8 cellular contexts compared by ENCODE assay signal in genomic region chr3:24683511-24684384, GRCh38.
A peak's percentile ranks its signal among the peaks of the same experiment; 100 is the strongest.
DNase-seq lines count a peak whose midpoint lies in the region; ATAC-seq lines count a peak whose summit lies in the region.

No MANE protein-coding gene starts in this region.

- DNase-seq in NCI-H510A treated with DMSO at 0.1 percent for 48 hours (lab: John Stamatoyannopoulos, UW) (peak; percentile 5), NCI-H510A (lab: John Stamatoyannopoulos, UW) (no peak), NCI-H1694 (lab: John Stamatoyannopoulos, UW) (peak; percentile 17), T47D (ENCODE audit: low read depth in 1 of 2, low spot score in 1 of 2) (peak; percentile 14 to 68), medulla oblongata (ENCODE audit: extremely low spot score) (peak; percentile 70)
- DNase-seq in central memory CD4-positive, alpha-beta T cell = no peak

- in situ Hi-C loops in T47D (cut with HindIII; ENCODE audit: low pct_unique_long_range_greater_than_20kb, low sequenced_read_pairs) = no loop called here

- ATAC-seq in HG03025 (IDR thresholded peaks at IDR 0.05; ENCODE audit: low FRiP score, unreplicated experiment) (no peak), HG03432 (IDR thresholded peaks at IDR 0.05; ENCODE audit: unreplicated experiment) (no peak)

Comparison
In these comparisons a context has a peak if more than half of its experiments do, and no peak if none do; other contexts are left out.
1. DNase-seq: peak in NCI-H510A treated with DMSO at 0.1 percent for 48 hours (single experiment), NCI-H1694 (single experiment), T47D (2 of 2) and medulla oblongata (single experiment); none in NCI-H510A (single experiment) and central memory CD4-positive, alpha-beta T cell (single experiment).